Comparison of ENCODE assay signal across 1 cellular context in the genomic region with DNA sequence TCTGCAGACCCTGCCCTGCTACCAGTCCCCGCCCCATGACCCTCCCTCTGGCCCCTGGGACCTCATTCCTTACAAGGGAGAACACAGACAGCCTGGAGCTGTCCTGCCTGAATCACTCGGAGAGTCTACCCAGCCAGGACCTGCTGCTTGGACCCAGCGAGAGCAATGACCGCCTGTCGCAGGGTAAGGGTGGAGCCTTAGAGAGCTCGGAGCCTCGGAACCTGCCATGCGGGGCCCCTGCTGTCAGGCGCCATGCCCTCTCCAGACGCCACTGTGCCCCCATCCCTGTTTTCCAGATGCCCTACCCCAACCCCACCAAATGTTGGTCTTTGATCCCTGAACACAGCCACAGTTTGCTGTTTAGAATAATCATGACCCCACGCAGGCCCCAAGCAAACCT.
A peak's percentile ranks its signal among the peaks of the same experiment; 100 is the strongest.
TF ChIP-seq lines count a peak whose summit lies in the region.

No MANE protein-coding gene starts in this region.

TF ChIP-seq in HepG2, 621 proteins besides CTCF, POLR2A, EP300 and RAD21:
- TF ChIP-seq, protein P1, sequence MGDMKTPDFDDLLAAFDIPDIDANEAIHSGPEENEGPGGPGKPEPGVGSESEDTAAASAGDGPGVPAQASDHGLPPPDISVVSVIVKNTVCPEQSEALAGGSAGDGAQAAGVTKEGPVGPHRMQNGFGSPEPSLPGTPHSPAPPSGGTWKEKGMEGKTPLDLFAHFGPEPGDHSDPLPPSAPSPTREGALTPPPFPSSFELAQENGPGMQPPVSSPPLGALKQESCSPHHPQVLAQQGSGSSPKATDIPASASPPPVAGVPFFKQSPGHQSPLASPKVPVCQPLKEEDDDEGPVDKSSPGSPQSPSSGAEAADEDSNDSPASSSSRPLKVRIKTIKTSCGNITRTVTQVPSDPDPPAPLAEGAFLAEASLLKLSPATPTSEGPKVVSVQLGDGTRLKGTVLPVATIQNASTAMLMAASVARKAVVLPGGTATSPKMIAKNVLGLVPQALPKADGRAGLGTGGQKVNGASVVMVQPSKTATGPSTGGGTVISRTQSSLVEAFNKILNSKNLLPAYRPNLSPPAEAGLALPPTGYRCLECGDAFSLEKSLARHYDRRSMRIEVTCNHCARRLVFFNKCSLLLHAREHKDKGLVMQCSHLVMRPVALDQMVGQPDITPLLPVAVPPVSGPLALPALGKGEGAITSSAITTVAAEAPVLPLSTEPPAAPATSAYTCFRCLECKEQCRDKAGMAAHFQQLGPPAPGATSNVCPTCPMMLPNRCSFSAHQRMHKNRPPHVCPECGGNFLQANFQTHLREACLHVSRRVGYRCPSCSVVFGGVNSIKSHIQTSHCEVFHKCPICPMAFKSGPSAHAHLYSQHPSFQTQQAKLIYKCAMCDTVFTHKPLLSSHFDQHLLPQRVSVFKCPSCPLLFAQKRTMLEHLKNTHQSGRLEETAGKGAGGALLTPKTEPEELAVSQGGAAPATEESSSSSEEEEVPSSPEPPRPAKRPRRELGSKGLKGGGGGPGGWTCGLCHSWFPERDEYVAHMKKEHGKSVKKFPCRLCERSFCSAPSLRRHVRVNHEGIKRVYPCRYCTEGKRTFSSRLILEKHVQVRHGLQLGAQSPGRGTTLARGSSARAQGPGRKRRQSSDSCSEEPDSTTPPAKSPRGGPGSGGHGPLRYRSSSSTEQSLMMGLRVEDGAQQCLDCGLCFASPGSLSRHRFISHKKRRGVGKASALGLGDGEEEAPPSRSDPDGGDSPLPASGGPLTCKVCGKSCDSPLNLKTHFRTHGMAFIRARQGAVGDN (CRISPR knock-in tag; IDR thresholded peaks at IDR 0.05), result 0 out of 2 replicates have a peak, but pooled peaks have one; percentile 11
- no peak for TF ChIP-seq ZNF7 (CRISPR knock-in tag; IDR thresholded peaks at IDR 0.05)
